Comparison of ENCODE assay signal across 18 cellular contexts in genomic region chr1:229447809-229448252, GRCh38. TPM values are rescaled to one million over a fixed set of nuclear protein-coding genes. Genes with fewer than 3 reads are reported as not detected.
"Had no signal": no experiment of that assay in that cellular context is flagged by ENCODE, and none has a peak within 500 bp of the region (broad histone marks: within the 10 kb centered on the region; RNA-seq: fewer than 3 reads in every experiment).

No MANE protein-coding gene starts in this region.

- FAIRE-seq: frontal cortex, small intestine had no signal

- DNase-seq: cortex of kidney; dorsolateral prefrontal cortex; effector CD8-positive, alpha-beta T cell; heart right ventricle; islet precursor cell; mammary epithelial cell; natural killer cell; nucleus accumbens; ovary; small intestine; stimulated activated CD4-positive, alpha-beta T cell treated with anti-CD3 and anti-CD28 coated beads, Interleukin-12 subunit alpha, Interleukin-12 subunit beta, amount 100 ng/mL, for 4 hours; stimulated activated naive CD4-positive, alpha-beta T cell; stomach; substantia nigra; trophoblast cell had no signal

- ATAC-seq: left lobe of liver, natural killer cell had no signal

RNA-seq across cellular contexts. Expression of gene ACTA1, which starts 13.9 kb away (rescaled TPM):
- total RNA-seq: glomerular endothelial cell, left lobe of liver had no signal
- polyA plus RNA-seq: mammary epithelial cell had no signal
